10 cellular contexts compared by ENCODE assay signal in the genomic region with DNA sequence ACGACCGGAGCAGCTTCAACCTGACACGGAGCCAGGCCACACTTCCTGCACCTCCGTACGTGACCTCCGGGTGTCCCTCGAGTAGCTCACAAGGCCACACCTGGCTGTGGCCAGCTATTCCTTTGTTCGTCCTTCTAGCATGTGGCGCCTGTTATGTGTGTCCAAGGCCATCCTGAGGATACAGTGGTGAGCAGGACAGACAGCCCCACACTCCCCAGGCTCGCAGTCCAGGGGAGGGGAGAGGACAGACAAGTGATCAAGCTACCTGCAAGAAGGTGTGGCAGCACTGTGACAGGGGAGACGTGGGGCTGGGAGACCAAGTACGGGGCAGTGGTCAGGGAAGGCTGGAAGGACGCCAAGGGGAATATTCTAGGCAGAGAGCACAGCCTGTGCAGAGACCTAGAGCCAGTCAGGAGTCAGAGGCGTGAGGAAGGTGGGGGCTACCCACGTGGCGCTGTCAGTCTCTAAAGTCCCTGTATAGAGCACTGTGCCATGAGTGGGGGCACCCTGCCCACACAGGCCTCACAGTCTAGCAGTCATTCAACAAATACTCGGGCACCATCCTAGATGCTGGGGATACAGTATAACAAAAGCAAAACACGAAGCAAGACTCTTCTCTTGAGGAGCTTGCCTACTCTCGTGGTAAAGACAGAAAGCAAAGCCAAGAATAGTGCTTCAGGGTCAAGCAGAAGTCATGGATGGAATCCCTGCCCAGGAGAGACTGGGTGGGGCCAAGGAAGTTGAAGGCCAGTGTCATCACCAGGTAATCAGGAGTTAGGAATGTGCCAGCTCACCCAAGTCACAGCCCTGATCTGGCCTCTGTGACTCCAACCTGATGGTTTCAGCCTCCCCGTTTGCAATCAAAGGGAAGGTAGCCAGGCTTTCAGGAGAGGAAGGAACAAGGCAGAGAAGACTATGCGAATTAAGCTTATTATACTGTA. TPM values are rescaled to one million over a fixed set of nuclear protein-coding genes. Genes with fewer than 3 reads are reported as not detected.
DNase-seq lines count a peak whose midpoint lies in the region; ATAC-seq and TF ChIP-seq lines count a peak whose summit lies in the region.
"Had no signal": no experiment of that assay in that cellular context is flagged by ENCODE, and none has a peak within 500 bp of the region (broad histone marks: within the 10 kb centered on the region; RNA-seq: fewer than 3 reads in every experiment).

No MANE protein-coding gene starts in this region.

- TF ChIP-seq CTCF in GM12875 (IDR thresholded peaks at IDR 0.05; ENCODE audit: borderline replicate concordance, insufficient read depth, low read depth, low read length) (0 out of 2 replicates have a peak, but pooled peaks have one; percentile 9), retinal pigment epithelial cell (conservative IDR thresholded peaks at IDR 0.05; ENCODE audit: low read depth, low read length) (peak; percentile 3)

- DNase-seq in NCI-H69 (lab: John Stamatoyannopoulos, UW) (peak; percentile 1), retinal pigment epithelial cell (ENCODE audit: low read depth) (no peak), SHP77 treated with DMSO at 0.1 percent for 48 hours (lab: John Stamatoyannopoulos, UW) (no peak)
- DNase-seq in effector CD4-positive, alpha-beta T cell: no peak
- DNase-seq: activated CD8-positive, alpha-beta memory T cell treated with anti-CD3 and anti-CD28 coated beads, Interleukin-2, amount 50 U/mL, for 4 hours; NCI-H2107 had no signal

- ATAC-seq in esophagus mucosa (peak; percentile 89), GM21576 (IDR thresholded peaks at IDR 0.05; ENCODE audit: unreplicated experiment) (no peak)

- H3K4me3 ChIP-seq in GM12875 (ENCODE audit: low read depth, low read length) (no peak overlapping the region), retinal pigment epithelial cell (ENCODE audit: low read length) (no peak overlapping the region)
- H3K4me3 ChIP-seq: coronary artery had no signal

RNA-seq across cellular contexts. Expression of gene PROSER2, which starts 58.6 kb away (rescaled TPM):
- total RNA-seq in esophagus mucosa: 10.1 TPM
